1 cellular context compared by ENCODE assay signal in the genomic region with DNA sequence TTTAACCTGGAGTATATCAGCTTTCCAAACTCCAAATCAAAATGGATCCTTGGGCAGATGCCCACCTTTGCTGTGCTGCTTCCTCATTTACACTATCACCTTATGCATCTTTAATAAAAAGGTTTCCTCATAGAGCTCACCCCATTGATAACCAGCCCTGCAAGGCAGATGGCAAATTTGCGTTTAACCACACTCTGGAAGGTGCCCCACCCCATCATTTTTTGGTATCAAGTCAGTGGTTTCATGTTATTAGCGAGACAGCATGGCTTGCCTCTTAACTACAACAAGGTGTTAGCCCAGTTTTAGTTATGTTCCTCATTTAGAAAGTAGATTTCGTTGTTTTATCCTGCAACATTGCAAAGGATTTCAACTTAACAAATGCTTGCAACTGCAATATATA.
TF ChIP-seq lines count a peak whose summit lies in the region.

No MANE protein-coding gene starts in this region.

TF ChIP-seq in SK-N-SH, 30 proteins besides CTCF, POLR2A, EP300 and RAD21 (continued from another document):
- TF ChIP-seq, protein P1, sequence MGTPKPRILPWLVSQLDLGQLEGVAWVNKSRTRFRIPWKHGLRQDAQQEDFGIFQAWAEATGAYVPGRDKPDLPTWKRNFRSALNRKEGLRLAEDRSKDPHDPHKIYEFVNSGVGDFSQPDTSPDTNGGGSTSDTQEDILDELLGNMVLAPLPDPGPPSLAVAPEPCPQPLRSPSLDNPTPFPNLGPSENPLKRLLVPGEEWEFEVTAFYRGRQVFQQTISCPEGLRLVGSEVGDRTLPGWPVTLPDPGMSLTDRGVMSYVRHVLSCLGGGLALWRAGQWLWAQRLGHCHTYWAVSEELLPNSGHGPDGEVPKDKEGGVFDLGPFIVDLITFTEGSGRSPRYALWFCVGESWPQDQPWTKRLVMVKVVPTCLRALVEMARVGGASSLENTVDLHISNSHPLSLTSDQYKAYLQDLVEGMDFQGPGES (IDR thresholded peaks at IDR 0.05; ENCODE audit: low read depth, low read length) = no peak
- TF ChIP-seq, protein P2, sequence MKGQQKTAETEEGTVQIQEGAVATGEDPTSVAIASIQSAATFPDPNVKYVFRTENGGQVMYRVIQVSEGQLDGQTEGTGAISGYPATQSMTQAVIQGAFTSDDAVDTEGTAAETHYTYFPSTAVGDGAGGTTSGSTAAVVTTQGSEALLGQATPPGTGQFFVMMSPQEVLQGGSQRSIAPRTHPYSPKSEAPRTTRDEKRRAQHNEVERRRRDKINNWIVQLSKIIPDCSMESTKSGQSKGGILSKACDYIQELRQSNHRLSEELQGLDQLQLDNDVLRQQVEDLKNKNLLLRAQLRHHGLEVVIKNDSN (IDR thresholded peaks at IDR 0.05; ENCODE audit: borderline replicate concordance, low read depth) = no peak
- TF ChIP-seq ELF1 (IDR thresholded peaks at IDR 0.05) = no peak
- no peak for TF ChIP-seq TEAD4 (IDR thresholded peaks at IDR 0.05; ENCODE audit: borderline replicate concordance, insufficient read depth)
- TF ChIP-seq MXI1 (IDR thresholded peaks at IDR 0.05; ENCODE audit: low read depth, low read length) = no peak
- no peak for TF ChIP-seq TAF1 (IDR thresholded peaks at IDR 0.05; ENCODE audit: borderline replicate concordance, low read depth, low read length)
- TF ChIP-seq, protein P3, sequence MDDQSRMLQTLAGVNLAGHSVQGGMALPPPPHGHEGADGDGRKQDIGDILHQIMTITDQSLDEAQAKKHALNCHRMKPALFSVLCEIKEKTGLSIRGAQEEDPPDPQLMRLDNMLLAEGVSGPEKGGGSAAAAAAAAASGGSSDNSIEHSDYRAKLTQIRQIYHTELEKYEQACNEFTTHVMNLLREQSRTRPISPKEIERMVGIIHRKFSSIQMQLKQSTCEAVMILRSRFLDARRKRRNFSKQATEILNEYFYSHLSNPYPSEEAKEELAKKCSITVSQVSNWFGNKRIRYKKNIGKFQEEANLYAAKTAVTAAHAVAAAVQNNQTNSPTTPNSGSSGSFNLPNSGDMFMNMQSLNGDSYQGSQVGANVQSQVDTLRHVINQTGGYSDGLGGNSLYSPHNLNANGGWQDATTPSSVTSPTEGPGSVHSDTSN (IDR thresholded peaks at IDR 0.05) = no peak
- no peak for TF ChIP-seq MEF2A (IDR thresholded peaks at IDR 0.05; ENCODE audit: borderline replicate concordance, low read depth)
- no peak for TF ChIP-seq FOXM1 (IDR thresholded peaks at IDR 0.05; ENCODE audit: low read depth)
- TF ChIP-seq JUND (IDR thresholded peaks at IDR 0.05) = no peak
- TF ChIP-seq, protein P4, sequence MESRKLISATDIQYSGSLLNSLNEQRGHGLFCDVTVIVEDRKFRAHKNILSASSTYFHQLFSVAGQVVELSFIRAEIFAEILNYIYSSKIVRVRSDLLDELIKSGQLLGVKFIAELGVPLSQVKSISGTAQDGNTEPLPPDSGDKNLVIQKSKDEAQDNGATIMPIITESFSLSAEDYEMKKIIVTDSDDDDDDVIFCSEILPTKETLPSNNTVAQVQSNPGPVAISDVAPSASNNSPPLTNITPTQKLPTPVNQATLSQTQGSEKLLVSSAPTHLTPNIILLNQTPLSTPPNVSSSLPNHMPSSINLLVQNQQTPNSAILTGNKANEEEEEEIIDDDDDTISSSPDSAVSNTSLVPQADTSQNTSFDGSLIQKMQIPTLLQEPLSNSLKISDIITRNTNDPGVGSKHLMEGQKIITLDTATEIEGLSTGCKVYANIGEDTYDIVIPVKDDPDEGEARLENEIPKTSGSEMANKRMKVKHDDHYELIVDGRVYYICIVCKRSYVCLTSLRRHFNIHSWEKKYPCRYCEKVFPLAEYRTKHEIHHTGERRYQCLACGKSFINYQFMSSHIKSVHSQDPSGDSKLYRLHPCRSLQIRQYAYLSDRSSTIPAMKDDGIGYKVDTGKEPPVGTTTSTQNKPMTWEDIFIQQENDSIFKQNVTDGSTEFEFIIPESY (IDR thresholded peaks at IDR 0.05; ENCODE audit: borderline replicate concordance, low read depth) = no peak
- no peak for TF ChIP-seq SMC3 (IDR thresholded peaks at IDR 0.05; ENCODE audit: low read depth, low read length)
- TF ChIP-seq FOXJ3 (CRISPR knock-in tag; IDR thresholded peaks at IDR 0.05) = no peak
